10 cellular contexts compared by ENCODE assay signal in the genomic region with DNA sequence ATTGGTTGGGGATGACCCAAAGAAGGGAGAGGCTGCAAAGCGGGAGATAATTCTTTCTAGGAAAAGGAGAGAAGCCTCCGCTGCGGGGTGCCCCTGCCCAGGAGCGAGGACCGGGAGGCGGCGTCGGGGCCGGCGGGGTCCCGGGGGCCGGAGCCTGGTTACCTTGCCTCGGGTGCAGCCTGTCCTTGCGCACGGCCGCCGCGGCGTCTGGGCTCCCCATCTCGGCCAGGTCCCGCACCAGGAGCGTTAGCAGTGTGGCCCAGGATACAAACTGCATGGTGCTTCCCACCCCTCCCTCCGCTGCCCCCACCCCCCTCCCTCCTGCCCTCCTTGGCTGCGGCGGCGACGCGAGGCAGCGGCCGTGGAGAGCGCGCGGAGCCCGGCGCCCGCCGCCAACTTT. TPM values are rescaled to one million over a fixed set of nuclear protein-coding genes. Genes with fewer than 3 reads are reported as not detected.
DNase-seq lines count a peak whose midpoint lies in the region; ATAC-seq and TF ChIP-seq lines count a peak whose summit lies in the region.
"Had no signal": no experiment of that assay in that cellular context is flagged by ENCODE, and none has a peak within 500 bp of the region (broad histone marks: within the 10 kb centered on the region; RNA-seq: fewer than 3 reads in every experiment).

No MANE protein-coding gene starts in this region.

- peak in 3 of 4 donors; percentile 10 to 18 (median 14) for DNase-seq in body of pancreas
- DNase-seq in psoas muscle, result peak in 1 of 2 donors; percentile 72
- DNase-seq in activated naive CD8-positive, alpha-beta T cell treated with anti-CD3 and anti-CD28 coated beads for 36 hours, result no peak
- no peak for DNase-seq in T1000 (lab: John Stamatoyannopoulos, UW)
- DNase-seq: activated CD8-positive, alpha-beta T cell treated with anti-CD3 and anti-CD28 coated beads for 36 hours; COR-L47 had no signal

- no peaks in the 10 kb centered on the region for H3K9me3 Mint-ChIP-seq in activated naive CD8-positive, alpha-beta T cell treated with anti-CD3 and anti-CD28 coated beads for 36 hours
- H3K9me3 Mint-ChIP-seq: activated CD8-positive, alpha-beta T cell treated with anti-CD3 and anti-CD28 coated beads for 36 hours had no signal

- no peak for TF ChIP-seq POLR2A in body of pancreas (IDR thresholded peaks at IDR 0.05)

- H3K4me1 ChIP-seq in BLaER1 treated with 17β-estradiol and CSF1 and Interleukin-3, amounts not matched to agents 10 nM and 100 nM, result peaks cover 5 to 17% (median 15%) of the 10 kb centered on the region in 10 experiments; a peak in 17 of 20 replicates
- H3K4me1 ChIP-seq in body of pancreas (peaks cover 19% of the 10 kb centered on the region), psoas muscle (peaks cover 11% of the 10 kb centered on the region)

- H3K4me3 ChIP-seq in BLaER1 treated with 17β-estradiol and CSF1 and Interleukin-3, amounts not matched to agents 10 nM and 100 nM, result peak overlapping the region; percentile 48 to 73 (median 66); a peak in 19 of 20 replicates
- H3K4me3 ChIP-seq in body of pancreas (peak overlapping the region; percentile 18 to 26), iPS-11a (ENCODE audit: low read depth, low read length) (peak overlapping the region; percentile 35), psoas muscle (peak overlapping the region; percentile 78)

- peak overlapping the region; percentile 59 to 90 (median 81) for H3K4me2 ChIP-seq in BLaER1 treated with 17β-estradiol and CSF1 and Interleukin-3, amounts not matched to agents 10 nM and 100 nM

- ATAC-seq in body of pancreas (peak; percentile 6), psoas muscle (peak; percentile 29 to 45 (median 38)), HG02798 (IDR thresholded peaks at IDR 0.05; ENCODE audit: poor library complexity, unreplicated experiment) (no peak), HG03135 (IDR thresholded peaks at IDR 0.05; ENCODE audit: unreplicated experiment) (no peak)
- ATAC-seq: activated CD8-positive, alpha-beta T cell treated with anti-CD3 and anti-CD28 coated beads for 36 hours had no signal

- H3K27ac ChIP-seq in BLaER1 treated with 17β-estradiol and CSF1 and Interleukin-3, amounts not matched to agents 10 nM and 100 nM, result no peak overlapping the region; a peak in 1 of 22 replicates
- H3K27ac ChIP-seq in body of pancreas, result peak overlapping the region; percentile 21 to 89 (median 81)
- peak overlapping the region; percentile 92 for H3K27ac ChIP-seq in psoas muscle

- peaks cover 16 to 34% (median 27%) of the 10 kb centered on the region in 11 experiments; a peak in 20 of 22 replicates for H3K27me3 ChIP-seq in BLaER1 treated with 17β-estradiol and CSF1 and Interleukin-3, amounts not matched to agents 10 nM and 100 nM
- H3K27me3 ChIP-seq in body of pancreas, result no peaks in the 10 kb centered on the region
- H3K27me3 ChIP-seq in psoas muscle (ENCODE audit: insufficient read depth in 3 of 3, low read length in 2 of 3), result no peaks in the 10 kb centered on the region

- peaks cover 10 to 26% (median 22%) of the 10 kb centered on the region in 11 experiments; a peak in 17 of 22 replicates for H3K9me3 ChIP-seq in BLaER1 treated with 17β-estradiol and CSF1 and Interleukin-3, amounts not matched to agents 10 nM and 100 nM (replicated peaks in 1 of 11)
- H3K9me3 ChIP-seq in body of pancreas (no peaks in the 10 kb centered on the region), psoas muscle (no peaks in the 10 kb centered on the region)

- H4K20me1 ChIP-seq in BLaER1 treated with 17β-estradiol and CSF1 and Interleukin-3, amounts not matched to agents 10 nM and 100 nM, result no peaks in the 10 kb centered on the region

- intact Hi-C loops in body of pancreas (cut with DNase I), result no loop called here
- intact Hi-C loops in psoas muscle (cut with DNase I), result loop anchor here (2.0 to 10.0 kb wide), 10 partner anchors 40 to 727 kb away; no protein-coding TSS in a partner anchor

- peak overlapping the region in 3 of 11 experiments; percentile 53 to 67 (median 59); a peak in 3 of 22 replicates for H3K9ac ChIP-seq in BLaER1 treated with 17β-estradiol and CSF1 and Interleukin-3, amounts not matched to agents 10 nM and 100 nM

- no peak overlapping the region for H3K4me3 Mint-ChIP-seq in activated naive CD8-positive, alpha-beta T cell treated with anti-CD3 and anti-CD28 coated beads for 36 hours
- H3K4me3 Mint-ChIP-seq: activated CD8-positive, alpha-beta T cell treated with anti-CD3 and anti-CD28 coated beads for 36 hours had no signal

- no peak for TF ChIP-seq CTCF in body of pancreas (IDR thresholded peaks at IDR 0.05)
- TF ChIP-seq CTCF in psoas muscle (IDR thresholded peaks at IDR 0.05), result no peak

- no peaks in the 10 kb centered on the region for H3K36me3 Mint-ChIP-seq in activated naive CD8-positive, alpha-beta T cell treated with anti-CD3 and anti-CD28 coated beads for 36 hours

- H3K27ac Mint-ChIP-seq in activated naive CD8-positive, alpha-beta T cell treated with anti-CD3 and anti-CD28 coated beads for 36 hours, result no peak overlapping the region
- H3K27ac Mint-ChIP-seq: activated CD8-positive, alpha-beta T cell treated with anti-CD3 and anti-CD28 coated beads for 36 hours had no signal

- H3K36me3 ChIP-seq in BLaER1 treated with 17β-estradiol and CSF1 and Interleukin-3, amounts not matched to agents 10 nM and 100 nM, result no peaks in the 10 kb centered on the region
- H3K36me3 ChIP-seq in body of pancreas (replicated peaks in 1 of 2; ENCODE audit: insufficient read depth in 1 of 2, low read depth in 2 of 2) (no peaks in the 10 kb centered on the region), psoas muscle (ENCODE audit: insufficient read depth in 1 of 2, low read depth in 1 of 2) (peaks cover 3 to 6% of the 10 kb centered on the region in 2 donors)

- WGBS in body of pancreas, 2 donors, result 2% methylated on average over 20 to 26 of the region's 37 CpGs
- 0% methylated on average over 23 to 36 of the region's 37 CpGs for WGBS in psoas muscle, 3 donors

- H3K27me3 Mint-ChIP-seq in activated naive CD8-positive, alpha-beta T cell treated with anti-CD3 and anti-CD28 coated beads for 36 hours, result peaks cover 66% of the 10 kb centered on the region

- peaks cover 9% of the 10 kb centered on the region for H3K4me1 Mint-ChIP-seq in activated naive CD8-positive, alpha-beta T cell treated with anti-CD3 and anti-CD28 coated beads for 36 hours

RNA-seq across cellular contexts. Expression of a gene that starts 0.4 kb away (rescaled TPM):
- total RNA-seq in body of pancreas (10 to 100 TPM; 27.2 to 54.7 TPM), psoas muscle (10 to 100 TPM; 11.7 to 31.3 (median 16.7) TPM)
- 10 to 100 TPM in 2 of 3 donors, 1 to 10 TPM in 1; 6.7 to 65.8 (median 11.2) TPM for polyA plus RNA-seq in psoas muscle
- total RNA-seq in activated naive CD8-positive, alpha-beta T cell treated with anti-CD3 and anti-CD28 coated beads for 36 hours, result not detected
- total RNA-seq: activated CD8-positive, alpha-beta T cell treated with anti-CD3 and anti-CD28 coated beads for 36 hours had no signal

Comparison
In these comparisons a context has a peak if more than half of its experiments do, and no peak if none do; other contexts are left out.
1. H3K27ac ChIP-seq: peak in body of pancreas (4 of 4) and psoas muscle (single experiment); none in BLaER1 treated with 17β-estradiol and CSF1 and Interleukin-3, amounts not matched to agents 10 nM and 100 nM (0 of 11).
2. H3K4me3 ChIP-seq: peak in every context shown above with its lines; median percentile 78 in psoas muscle; 66 in BLaER1 treated with 17β-estradiol and CSF1 and Interleukin-3, amounts not matched to agents 10 nM and 100 nM; 35 in iPS-11a; 22 in body of pancreas.
3. ATAC-seq: peak in body of pancreas (single experiment) and psoas muscle (4 of 4); none in HG02798 (single experiment) and HG03135 (single experiment).
4. DNase-seq: peak in body of pancreas (3 of 4); none in activated naive CD8-positive, alpha-beta T cell treated with anti-CD3 and anti-CD28 coated beads for 36 hours (single experiment) and T1000 (single experiment).
5. RNA of a gene that starts 0.4 kb away (total RNA-seq): 27.2 to 54.7 TPM in body of pancreas and 11.7 to 31.3 TPM in psoas muscle; not detected in activated naive CD8-positive, alpha-beta T cell treated with anti-CD3 and anti-CD28 coated beads for 36 hours; every median in the first group is over 10 times any median in the second.